In the genomic region with DNA sequence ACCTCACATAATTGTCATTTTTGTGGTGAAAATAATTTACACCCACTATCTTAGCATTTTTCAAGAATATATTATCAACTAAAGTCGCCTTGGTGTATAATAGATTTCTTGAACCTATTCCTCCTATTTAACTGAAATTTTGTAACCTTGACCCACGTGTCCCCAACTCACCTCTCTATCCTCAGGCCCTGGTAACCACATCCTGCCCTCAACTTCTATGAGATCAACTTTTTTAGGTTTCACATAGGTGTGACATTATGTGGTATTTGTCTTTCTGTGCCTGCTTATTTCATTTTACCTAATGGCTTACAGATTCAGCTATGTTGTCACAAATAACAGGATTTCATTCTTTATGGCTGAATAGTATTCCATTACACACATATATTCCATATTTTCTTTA, we compare ENCODE assay signal across 23 cellular contexts.
"Had no signal": no experiment of that assay in that cellular context is flagged by ENCODE, and none has a peak within 500 bp of the region (broad histone marks: within the 10 kb centered on the region; RNA-seq: fewer than 3 reads in every experiment).

No MANE protein-coding gene starts in this region.

- H3K4me1 ChIP-seq: gastroesophageal sphincter, psoas muscle, right atrium auricular region, spleen, testis, vagina had no signal

- H3K27ac ChIP-seq: gastroesophageal sphincter, neutrophil, ovary, psoas muscle, right atrium auricular region, spleen, testis, vagina had no signal

- H3K9me3 ChIP-seq: gastroesophageal sphincter, neutrophil, ovary, psoas muscle, right atrium auricular region, testis, vagina had no signal

- H3K4me3 ChIP-seq: gastroesophageal sphincter, ovary, psoas muscle, right atrium auricular region, spleen, testis, vagina had no signal

- DNase-seq: activated CD4-positive, alpha-beta T cell treated with anti-CD3 and anti-CD28 coated beads, Interleukin-2, amount 10 ng/mL, durations not matched to agents 7 days and 5 days; activated CD8-positive, alpha-beta memory T cell treated with anti-CD3 and anti-CD28 coated beads, Interleukin-2, amount 10 ng/mL, durations not matched to agents 7 days and 5 days; activated CD8-positive, alpha-beta T cell treated with anti-CD3 and anti-CD28 coated beads for 36 hours; activated gamma-delta T cell; activated naive CD4-positive, alpha-beta T cell treated with anti-CD3 and anti-CD28 coated beads, Interleukin-2, amount 50 U/mL, for 16 hours; activated naive CD8-positive, alpha-beta T cell treated with anti-CD3 and anti-CD28 coated beads, Interleukin-2, amount 50 U/mL, for 24 hours; activated T-cell treated with anti-CD3 and anti-CD28 coated beads for 4 hours; cortex of kidney; endodermal cell; head of caudate nucleus; mesenchymal stem cell; ovary; psoas muscle; spleen; stimulated activated CD4-positive, alpha-beta T cell treated with anti-CD3 and anti-CD28 coated beads, Interleukin-4, amount 100 ng/mL, for 1 hour; stimulated activated naive CD4-positive, alpha-beta T cell; testis had no signal

- H3K36me3 ChIP-seq: gastroesophageal sphincter, neutrophil, ovary, right atrium auricular region, spleen, vagina had no signal

- FAIRE-seq: islet of Langerhans had no signal

- ATAC-seq: activated CD4-positive, CD25-positive, alpha-beta regulatory T cell treated with anti-CD3 and anti-CD28 coated beads, Interleukin-2, amount 50 U/mL, for 24 hours; activated CD8-positive, alpha-beta memory T cell treated with anti-CD3 and anti-CD28 coated beads, Interleukin-2, amount 10 ng/mL, durations not matched to agents 7 days and 5 days; activated CD8-positive, alpha-beta T cell treated with anti-CD3 and anti-CD28 coated beads for 36 hours; activated naive CD8-positive, alpha-beta T cell treated with anti-CD3 and anti-CD28 coated beads, Interleukin-2, amount 50 U/mL, for 24 hours; gastroesophageal sphincter; psoas muscle had no signal

- H3K27me3 ChIP-seq: gastroesophageal sphincter, neutrophil, ovary, right atrium auricular region, spleen, testis, vagina had no signal
